Comparison of ENCODE assay signal across 8 cellular contexts in genomic region chr2:3651686-3652516, GRCh38. TPM values are rescaled to one million over a fixed set of nuclear protein-coding genes. Genes with fewer than 3 reads are reported as not detected.
A peak's percentile ranks its signal among the peaks of the same experiment; 100 is the strongest.
DNase-seq lines count a peak whose midpoint lies in the region; FAIRE-seq and TF ChIP-seq lines count a peak whose summit lies in the region.

No MANE protein-coding gene starts in this region.

- no peak overlapping the region for H2BK20ac ChIP-seq in H9 (ENCODE audit: low read depth, low read length, poor library complexity, severe bottlenecking)

- H3T11ph ChIP-seq in H9 (ENCODE audit: low read length): no peak overlapping the region

- H3K4ac ChIP-seq in H9 (ENCODE audit: low read depth, low read length): no peak overlapping the region; the same call in 1 of the 2 replicates

- H4K5ac ChIP-seq in H9 (ENCODE audit: insufficient read length, low read depth, low read length): peak overlapping the region; percentile 12

- H2AK5ac ChIP-seq in H9 (ENCODE audit: insufficient read length, low read length): no peak overlapping the region

- H4K8ac ChIP-seq in H9 (replicated peaks; ENCODE audit: insufficient read length, low read depth, low read length): peak overlapping the region; percentile 47

- H3K4me3 Mint-ChIP-seq in H9: peak overlapping the region; percentile 71 to 73

- FAIRE-seq in kidney (lab: Jason Lieb, UNC): no peak

- H2BK120ac ChIP-seq in H9 (ENCODE audit: low read depth, low read length, poor library complexity, severe bottlenecking): no peak overlapping the region

- H3K4me3 ChIP-seq in WERI-Rb-1 (ENCODE audit: low read depth, low read length): peak overlapping the region; percentile 7
- peak overlapping the region in 1 of 3 experiments; percentile 4 for H3K4me3 ChIP-seq in mammary epithelial cell (replicated peaks in 1 of 3; ENCODE audit: insufficient read depth in 1 of 3, low read depth in 2 of 3, low read length in 3 of 3)
- H3K4me3 ChIP-seq in kidney (ENCODE audit: low read length in 2 of 2): peak overlapping the region; percentile 4 to 50

- H3K56ac ChIP-seq in H9 (ENCODE audit: insufficient read length, low read depth, low read length): no peak overlapping the region

- H3K79me2 ChIP-seq in H9 (ENCODE audit: insufficient read depth, low read length) (no peaks in the 10 kb centered on the region), mammary epithelial cell (ENCODE audit: insufficient read depth, low read length) (no peaks in the 10 kb centered on the region)

- CTCF ChIA-PET in mammary epithelial cell (lab: Charles Lee; ENCODE audit: low non-redundant PET): no interaction called here

- no CpG with 5 or more reads among the region's 42 CpGs for WGBS in H9 (ENCODE audit: extremely low coverage, insufficient read length, low lambda C conversion rate)
- WGBS in mammary epithelial cell (ENCODE audit: low coverage, missing lambda C conversion rate): 22% methylated on average over 28 of the region's 42 CpGs

- H4K91ac ChIP-seq in H9 (ENCODE audit: insufficient read length, low read depth, low read length): peak overlapping the region; percentile 2

- dilution Hi-C loops in mammary epithelial cell (cut with HindIII; ENCODE audit: low sequenced_read_pairs): no loop called here

- H2BK15ac ChIP-seq in H9 (ENCODE audit: low read depth, low read length): no peak overlapping the region

- no peak overlapping the region for H3K23ac ChIP-seq in H9 (ENCODE audit: insufficient read length, low read depth, low read length)

- TF ChIP-seq CTCF in H9 (conservative IDR thresholded peaks at IDR 0.05) (no peak), WERI-Rb-1 (IDR thresholded peaks at IDR 0.05; ENCODE audit: low read depth, low read length) (no peak), mammary epithelial cell (conservative IDR thresholded peaks at IDR 0.05 in 1 of 2, IDR thresholded peaks at IDR 0.05 in 1 of 2; ENCODE audit: extremely low read depth in 1 of 2, insufficient read depth in 1 of 2, low read depth in 1 of 2, low read length in 2 of 2) (no peak), kidney (IDR thresholded peaks at IDR 0.05; ENCODE audit: borderline replicate concordance, extremely low read depth, insufficient read depth) (no peak)

- peak overlapping the region; percentile 57 for H3K4me2 ChIP-seq in H9 (ENCODE audit: insufficient read depth, insufficient read length, low read length)
- peak overlapping the region; percentile 56 for H3K4me2 ChIP-seq in mammary epithelial cell (ENCODE audit: insufficient read depth, low read depth, low read length)

- H2AFZ ChIP-seq in H9 (ENCODE audit: low read length): no peak overlapping the region
- peak overlapping the region; percentile 96 for H2AFZ ChIP-seq in mammary epithelial cell (ENCODE audit: low read depth, low read length)

- peak overlapping the region; percentile 84 to 99 (median 94); a peak in 5 of 7 replicates for H3K27ac Mint-ChIP-seq in H9

- no peaks in the 10 kb centered on the region for H3K79me1 ChIP-seq in H9 (ENCODE audit: insufficient read depth, low read depth, low read length, poor library complexity, severe bottlenecking)

- peak overlapping the region; percentile 60 for H2BK12ac ChIP-seq in H9 (ENCODE audit: insufficient read length, low read depth, low read length)

- no TSS peak for BruUV-seq in mammary epithelial cell (replicated peaks; lab: Mats Ljungman, UMichigan)

- intact Hi-C loops in mammary epithelial cell (cut with micrococcal nuclease): loop anchor here (1.0 to 2.0 kb wide), 4 partner anchors 57 to 228 kb away; partner anchors contain the start of genes COLEC11 and RNASEH1
- intact Hi-C loops in kidney (cut with DNase I): no loop called here

- H3K27me3 Mint-ChIP-seq in H9 (ENCODE audit: low read depth): peaks cover 14% of the 10 kb centered on the region

- peaks cover 10 to 16% of the 10 kb centered on the region in 2 experiments for H3K4me1 Mint-ChIP-seq in H9

- H3K9me3 Mint-ChIP-seq in H9: peaks cover 0 to 2% of the 10 kb centered on the region in 2 experiments; a peak in 1 of 5 replicates

- H3K36me3 Mint-ChIP-seq in H9 (ENCODE audit: insufficient read depth in 1 of 3, low read depth in 3 of 3): no peaks in the 10 kb centered on the region; a peak in 1 of 7 replicates

- DNase-seq in GM03348 (ENCODE audit: low spot score): peak; percentile 42
- DNase-seq in H9: peak; percentile 92
- peak; percentile 85 for DNase-seq in NAMALWA (ENCODE audit: low spot score)
- DNase-seq in WERI-Rb-1: peak; percentile 77
- no peak for DNase-seq in mammary epithelial cell
- DNase-seq in kidney: peak; percentile 87
- peak in 3 of 4 experiments; percentile 18 to 43 (median 42) for DNase-seq in stimulated activated CD4-positive, alpha-beta T cell treated with anti-CD3 and anti-CD28 coated beads, Interleukin-1b, Interleukin-23, amount 100 ng/mL, for 24 hours (ENCODE audit: low read depth in 4 of 4, low spot score in 1 of 4)
- no peak for DNase-seq in NCI-H446 (lab: John Stamatoyannopoulos, UW)

- H3K27me3 ChIP-seq in H9 (ENCODE audit: insufficient read depth, low read length) (no peaks in the 10 kb centered on the region), WERI-Rb-1 (ENCODE audit: insufficient read depth, low read depth, severe bottlenecking) (no peaks in the 10 kb centered on the region), mammary epithelial cell (ENCODE audit: insufficient read depth, low read length) (no peaks in the 10 kb centered on the region)

- peak overlapping the region; percentile 93 for H3K18ac ChIP-seq in H9 (ENCODE audit: insufficient read length, low read depth, low read length)

- peak overlapping the region; percentile 89 for H3K14ac ChIP-seq in H9 (ENCODE audit: insufficient read depth, low read length)

- no peak overlapping the region for H2BK5ac ChIP-seq in H9 (ENCODE audit: insufficient read length, low read length)

- H4K20me1 ChIP-seq in H9 (ENCODE audit: control insufficient read depth, insufficient read depth, insufficient read length) (no peaks in the 10 kb centered on the region), mammary epithelial cell (ENCODE audit: insufficient read depth, low read length) (no peaks in the 10 kb centered on the region)

- H3K23me2 ChIP-seq in H9 (ENCODE audit: insufficient read length, low read depth, low read length, poor library complexity, severe bottlenecking): peaks cover 2% of the 10 kb centered on the region

- H3K9ac ChIP-seq in H9 (ENCODE audit: extremely low read depth, insufficient read length, low read length) (peak overlapping the region; percentile 47), mammary epithelial cell (ENCODE audit: insufficient read depth, low read length) (no peak overlapping the region), kidney (ENCODE audit: low read length in 2 of 2) (peak overlapping the region in 1 of 2 donors; percentile 34)

- H3K9me3 ChIP-seq in H9 (ENCODE audit: control insufficient read depth, low read depth, low read length) (no peaks in the 10 kb centered on the region), WERI-Rb-1 (ENCODE audit: severe bottlenecking) (no peaks in the 10 kb centered on the region), mammary epithelial cell (replicated peaks; ENCODE audit: insufficient read depth, low read length) (no peaks in the 10 kb centered on the region), kidney (ENCODE audit: control insufficient read depth in 1 of 2, low read length in 2 of 2) (peaks cover 0 to 5% of the 10 kb centered on the region in 2 donors)

- H3K4me1 ChIP-seq in H9 (ENCODE audit: insufficient read depth, low read length): no peaks in the 10 kb centered on the region
- H3K4me1 ChIP-seq in mammary epithelial cell (ENCODE audit: insufficient read depth, low read length): peaks cover 11% of the 10 kb centered on the region
- peaks cover 4 to 10% of the 10 kb centered on the region in 2 donors for H3K4me1 ChIP-seq in kidney (ENCODE audit: control insufficient read depth in 1 of 2, insufficient read depth in 1 of 2, low read depth in 1 of 2, low read length in 2 of 2)

- H3K36me3 ChIP-seq in WERI-Rb-1 (no peaks in the 10 kb centered on the region), mammary epithelial cell (ENCODE audit: insufficient read depth, low read length) (no peaks in the 10 kb centered on the region), kidney (ENCODE audit: control insufficient read depth in 1 of 2, insufficient read depth in 2 of 2, low read length in 2 of 2) (no peaks in the 10 kb centered on the region)

- in situ Hi-C loops in mammary epithelial cell (cut with MboI; ENCODE audit: low sequenced_read_pairs in 2 of 2): no loop called here

- H3K27ac ChIP-seq in H9 (ENCODE audit: insufficient read length, low read depth, low read length) (no peak overlapping the region), WERI-Rb-1 (peak overlapping the region; percentile 83), mammary epithelial cell (ENCODE audit: insufficient read depth, low read depth, low read length) (no peak overlapping the region), kidney (ENCODE audit: low read depth in 2 of 2, low read length in 2 of 2) (peak overlapping the region; percentile 51 to 74)

RNA-seq across cellular contexts. Expression of gene ALLC, which starts 6.1 kb away (rescaled TPM):
- total RNA-seq in H9 (2021) (not detected in 2 replicates), mammary epithelial cell (not detected), kidney (not detected)
- polyA plus RNA-seq in mammary epithelial cell (not detected), kidney (ENCODE audit: insufficient read depth, low read depth, low replicate concordance) (1.3 TPM)
- not detected for polyA minus RNA-seq in mammary epithelial cell

RNA-seq across cellular contexts. Expression of gene DCDC2C, which starts 51.5 kb away (rescaled TPM):
- total RNA-seq in H9 (2021) (not detected in 2 replicates), mammary epithelial cell (not detected), kidney (not detected)
- polyA plus RNA-seq in mammary epithelial cell (not detected), kidney (ENCODE audit: insufficient read depth, low read depth, low replicate concordance) (not detected)
- not detected for polyA minus RNA-seq in mammary epithelial cell

RNA-seq across cellular contexts. Expression of gene COLEC11, which starts 57.0 kb away (rescaled TPM):
- total RNA-seq in H9 (2021) (0.39 TPM in 1 of 2 replicates, not detected in the other), mammary epithelial cell (not detected), kidney (7.6 TPM)
- polyA plus RNA-seq in mammary epithelial cell (not detected), kidney (ENCODE audit: insufficient read depth, low read depth, low replicate concordance) (34.6 TPM)
- polyA minus RNA-seq in mammary epithelial cell: not detected

Comparison
In these comparisons a context has a peak if more than half of its experiments do, and no peak if none do; other contexts are left out.
1. DNase-seq: peak in GM03348 (single experiment), H9 (single experiment), NAMALWA (single experiment), WERI-Rb-1 (single experiment), kidney (single experiment) and stimulated activated CD4-positive, alpha-beta T cell treated with anti-CD3 and anti-CD28 coated beads, Interleukin-1b, Interleukin-23, amount 100 ng/mL, for 24 hours (3 of 4); none in mammary epithelial cell (single experiment) and NCI-H446 (0 of 2).
2. H3K27ac ChIP-seq: peak in WERI-Rb-1 (single experiment) and kidney (2 of 2); none in H9 (single experiment) and mammary epithelial cell (single experiment).